In the genomic region with DNA sequence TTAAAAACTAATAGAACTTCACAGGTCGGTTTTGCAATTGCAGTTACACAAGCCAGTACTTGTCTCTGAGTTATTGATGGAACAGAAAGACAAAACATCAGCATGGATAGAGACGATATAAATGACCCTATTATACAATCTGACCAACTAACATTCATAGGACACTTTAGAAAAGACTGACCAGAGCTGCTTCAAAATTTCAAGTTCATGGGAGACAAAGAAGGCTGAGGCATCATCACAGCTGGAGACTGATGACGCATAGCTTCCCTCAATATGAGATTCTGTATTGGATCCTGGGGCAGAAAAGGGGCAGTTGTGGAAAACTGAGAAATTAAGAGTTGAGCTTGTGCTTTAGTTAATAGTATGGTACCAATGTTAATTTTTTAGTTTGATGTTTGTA, we compare ENCODE assay signal across 20 cellular contexts.
"Had no signal": no experiment of that assay in that cellular context is flagged by ENCODE, and none has a peak within 500 bp of the region (broad histone marks: within the 10 kb centered on the region; RNA-seq: fewer than 3 reads in every experiment).

No MANE protein-coding gene starts in this region.

- H3K4me3 ChIP-seq: colonic mucosa, spleen, upper lobe of right lung had no signal

- DNase-seq: activated CD4-positive, alpha-beta T cell treated with anti-CD3 and anti-CD28 coated beads for 1 hour; activated CD8-positive, alpha-beta memory T cell treated with anti-CD3 and anti-CD28 coated beads for 24 hours; activated CD8-positive, alpha-beta memory T cell treated with anti-CD3 and anti-CD28 coated beads, Interleukin-2, amount 50 U/mL, for 48 hours; activated effector memory CD4-positive, alpha-beta T cell treated with Interleukin-2 at 50 U/mL for 16 hours; activated naive CD4-positive, alpha-beta T cell treated with anti-CD3 and anti-CD28 coated beads, Interleukin-2, amount 10 ng/mL, durations not matched to agents 7 days and 5 days; activated naive CD8-positive, alpha-beta T cell treated with anti-CD3 and anti-CD28 coated beads, Interleukin-2, amount 50 U/mL, for 24 hours; activated T-cell treated with anti-CD3 and anti-CD28 coated beads, Interleukin-2, amount 50 U/mL, for 48 hours; anterior cingulate cortex; colonic mucosa; erythroblast; mesendoderm; natural killer cell; spleen; stimulated activated naive CD4-positive, alpha-beta T cell; SW 1271; T-helper 2 cell; upper lobe of right lung; WERI-Rb-1 had no signal

- H2AFZ ChIP-seq: parathyroid adenoma had no signal

- ATAC-seq: activated naive CD8-positive, alpha-beta T cell treated with anti-CD3 and anti-CD28 coated beads, Interleukin-2, amount 50 U/mL, for 24 hours; natural killer cell; sciatic nerve; upper lobe of right lung had no signal

- H3K36me3 ChIP-seq: colonic mucosa, spleen, upper lobe of right lung, WERI-Rb-1 had no signal

- H3K27ac ChIP-seq: colonic mucosa, parathyroid adenoma, spleen, upper lobe of right lung, WERI-Rb-1 had no signal

- H3K4me1 ChIP-seq: colonic mucosa, parathyroid adenoma, spleen, upper lobe of right lung had no signal

- H3K9me3 ChIP-seq: colonic mucosa, upper lobe of right lung had no signal

- H3K9ac ChIP-seq: parathyroid adenoma had no signal

- H3K27me3 ChIP-seq: colonic mucosa, spleen, upper lobe of right lung had no signal

- H3K79me2 ChIP-seq: parathyroid adenoma had no signal
